Comparison of ENCODE assay signal across 2 cellular contexts in the genomic region with DNA sequence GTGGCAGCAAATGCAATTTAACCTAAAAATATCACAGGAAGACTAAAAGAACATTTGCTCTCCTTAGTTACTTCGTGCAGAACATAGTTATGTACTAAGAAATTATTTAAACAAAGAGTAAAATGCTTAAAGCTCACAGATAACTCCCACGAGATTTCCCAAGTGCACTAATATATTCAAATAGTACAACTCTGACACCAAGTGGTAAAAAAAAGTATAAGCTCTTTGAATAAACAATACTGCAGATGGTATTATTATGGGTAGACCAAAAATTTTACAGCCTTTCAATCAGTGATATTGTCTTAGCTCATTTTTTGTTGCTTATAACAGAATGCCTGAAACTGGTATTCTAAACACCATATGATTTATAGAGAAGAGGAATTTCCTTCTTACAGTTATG.
TF ChIP-seq lines count a peak whose summit lies in the region.

No MANE protein-coding gene starts in this region.

TF ChIP-seq in Ishikawa, 13 proteins besides CTCF, POLR2A, EP300 and RAD21:
- TF ChIP-seq, protein P1, sequence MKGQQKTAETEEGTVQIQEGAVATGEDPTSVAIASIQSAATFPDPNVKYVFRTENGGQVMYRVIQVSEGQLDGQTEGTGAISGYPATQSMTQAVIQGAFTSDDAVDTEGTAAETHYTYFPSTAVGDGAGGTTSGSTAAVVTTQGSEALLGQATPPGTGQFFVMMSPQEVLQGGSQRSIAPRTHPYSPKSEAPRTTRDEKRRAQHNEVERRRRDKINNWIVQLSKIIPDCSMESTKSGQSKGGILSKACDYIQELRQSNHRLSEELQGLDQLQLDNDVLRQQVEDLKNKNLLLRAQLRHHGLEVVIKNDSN (IDR thresholded peaks at IDR 0.05), result no peak

TF ChIP-seq in K562, 482 proteins besides CTCF, POLR2A, EP300 and RAD21:
- no peak for TF ChIP-seq POLR3G (IDR thresholded peaks at IDR 0.05; ENCODE audit: extremely low read depth, insufficient read length, insufficient replicate concordance)
- TF ChIP-seq, protein P2, sequence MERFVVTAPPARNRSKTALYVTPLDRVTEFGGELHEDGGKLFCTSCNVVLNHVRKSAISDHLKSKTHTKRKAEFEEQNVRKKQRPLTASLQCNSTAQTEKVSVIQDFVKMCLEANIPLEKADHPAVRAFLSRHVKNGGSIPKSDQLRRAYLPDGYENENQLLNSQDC (CRISPR knock-in tag; IDR thresholded peaks at IDR 0.05), result no peak
- TF ChIP-seq TSC22D4 (tag; IDR thresholded peaks at IDR 0.05), result no peak
- TF ChIP-seq SMAD2 (IDR thresholded peaks at IDR 0.05; ENCODE audit: low read depth, low read length), result no peak
- TF ChIP-seq ZNF76 (CRISPR knock-in tag; IDR thresholded peaks at IDR 0.05; ENCODE audit: borderline replicate concordance), result no peak
- TF ChIP-seq, protein P3, sequence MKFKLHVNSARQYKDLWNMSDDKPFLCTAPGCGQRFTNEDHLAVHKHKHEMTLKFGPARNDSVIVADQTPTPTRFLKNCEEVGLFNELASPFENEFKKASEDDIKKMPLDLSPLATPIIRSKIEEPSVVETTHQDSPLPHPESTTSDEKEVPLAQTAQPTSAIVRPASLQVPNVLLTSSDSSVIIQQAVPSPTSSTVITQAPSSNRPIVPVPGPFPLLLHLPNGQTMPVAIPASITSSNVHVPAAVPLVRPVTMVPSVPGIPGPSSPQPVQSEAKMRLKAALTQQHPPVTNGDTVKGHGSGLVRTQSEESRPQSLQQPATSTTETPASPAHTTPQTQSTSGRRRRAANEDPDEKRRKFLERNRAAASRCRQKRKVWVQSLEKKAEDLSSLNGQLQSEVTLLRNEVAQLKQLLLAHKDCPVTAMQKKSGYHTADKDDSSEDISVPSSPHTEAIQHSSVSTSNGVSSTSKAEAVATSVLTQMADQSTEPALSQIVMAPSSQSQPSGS (CRISPR knock-in tag; IDR thresholded peaks at IDR 0.05), result no peak
- TF ChIP-seq, protein P4, sequence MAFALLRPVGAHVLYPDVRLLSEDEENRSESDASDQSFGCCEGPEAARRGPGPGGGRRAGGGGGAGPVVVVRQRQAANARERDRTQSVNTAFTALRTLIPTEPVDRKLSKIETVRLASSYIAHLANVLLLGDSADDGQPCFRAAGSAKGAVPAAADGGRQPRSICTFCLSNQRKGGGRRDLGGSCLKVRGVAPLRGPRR (CRISPR knock-in tag; IDR thresholded peaks at IDR 0.05), result no peak
- TF ChIP-seq CHCHD3 (CRISPR knock-in tag; IDR thresholded peaks at IDR 0.05), result no peak
- TF ChIP-seq XRCC3 (IDR thresholded peaks at IDR 0.05), result no peak
- TF ChIP-seq ZZZ3 (IDR thresholded peaks at IDR 0.05), result no peak
- TF ChIP-seq HNRNPUL1 (IDR thresholded peaks at IDR 0.05; ENCODE audit: low read length), result no peak
- TF ChIP-seq POLR2AphosphoS5 (IDR thresholded peaks at IDR 0.05; ENCODE audit: control insufficient read depth, insufficient read depth, low read depth, low read length), result no peak
- TF ChIP-seq SMARCB1 (IDR thresholded peaks at IDR 0.05; ENCODE audit: insufficient read length, low read depth), result no peak
- TF ChIP-seq SUPT5H (IDR thresholded peaks at IDR 0.05), result no peak
- no peak for TF ChIP-seq IRF2 (CRISPR knock-in tag; IDR thresholded peaks at IDR 0.05)
- TF ChIP-seq LCOR (CRISPR knock-in tag; IDR thresholded peaks at IDR 0.05), result no peak
